ENCODE assay signal across 8 cellular contexts in genomic region chr6:35259946-35260626, GRCh38. TPM values are rescaled to one million over a fixed set of nuclear protein-coding genes. Genes with fewer than 3 reads are reported as not detected.
A peak's percentile ranks its signal among the peaks of the same experiment; 100 is the strongest.
DNase-seq lines count a peak whose midpoint lies in the region; ATAC-seq and TF ChIP-seq lines count a peak whose summit lies in the region.

No MANE protein-coding gene starts in this region.

- H3K14ac ChIP-seq in trophoblast cell (ENCODE audit: low read length): peak overlapping the region; percentile 99

- H2BK120ac ChIP-seq in trophoblast cell (ENCODE audit: insufficient read depth, low read length, poor library complexity): peak overlapping the region; percentile 98

- H3K4me3 ChIP-seq in RWPE2 (ENCODE audit: severe bottlenecking) (peak overlapping the region; percentile 86), trophoblast cell (ENCODE audit: low read depth, low read length) (peak overlapping the region; percentile 93), tibial nerve (peak overlapping the region; percentile 70 to 96 (median 87))

- H3K79me2 ChIP-seq in trophoblast cell (ENCODE audit: control insufficient read depth, insufficient read depth, low read length, poor library complexity): peaks cover 5% of the 10 kb centered on the region

- peak overlapping the region; percentile 93 for H3K4ac ChIP-seq in trophoblast cell (ENCODE audit: low read depth, low read length)

- no peaks in the 10 kb centered on the region for H3K36me3 ChIP-seq in RWPE2 (ENCODE audit: low read depth)
- no peaks in the 10 kb centered on the region for H3K36me3 ChIP-seq in trophoblast cell (ENCODE audit: control insufficient read depth in 1 of 2, insufficient read depth in 2 of 2, low read length in 2 of 2)
- H3K36me3 ChIP-seq in tibial nerve: no peaks in the 10 kb centered on the region

- WGBS in trophoblast cell (ENCODE audit: extremely low coverage, insufficient coverage, insufficient read length): no CpG with 5 or more reads among the region's 23 CpGs
- 6% methylated on average over 19 to 22 of the region's 23 CpGs for WGBS in tibial nerve, 2 donors

- H3K4me1 ChIP-seq in RWPE2 (ENCODE audit: insufficient read depth, poor library complexity, severe bottlenecking): peaks cover 10% of the 10 kb centered on the region
- H3K4me1 ChIP-seq in trophoblast cell (ENCODE audit: control insufficient read depth in 1 of 2, insufficient read depth in 2 of 2, low read length in 2 of 2): peaks cover 3 to 8% of the 10 kb centered on the region in 2 experiments
- H3K4me1 ChIP-seq in tibial nerve: peaks cover 0 to 47% (median 11%) of the 10 kb centered on the region in 4 donors

- peak overlapping the region; percentile 96 for H4K12ac ChIP-seq in trophoblast cell (ENCODE audit: low read depth, low read length)

- peak overlapping the region; percentile 99 for H4K8ac ChIP-seq in trophoblast cell (ENCODE audit: low read depth, low read length)

- peak overlapping the region; percentile 78 for H3K4me2 ChIP-seq in trophoblast cell (ENCODE audit: low read length)

- H3K9me3 ChIP-seq in RWPE2 (ENCODE audit: severe bottlenecking) (no peaks in the 10 kb centered on the region), trophoblast cell (ENCODE audit: insufficient read depth, low read depth, low read length) (peaks cover 3% of the 10 kb centered on the region), tibial nerve (no peaks in the 10 kb centered on the region)

- H3K27ac ChIP-seq in RWPE2 (ENCODE audit: poor library complexity, severe bottlenecking) (peak overlapping the region; percentile 80), trophoblast cell (ENCODE audit: low read depth, low read length) (peak overlapping the region; percentile 83), tibial nerve (peak overlapping the region; percentile 92 to 98 (median 96))

- peak in 1 of 2 donors; percentile 23 for TF ChIP-seq EP300 in tibial nerve (IDR thresholded peaks at IDR 0.05)

- H2AFZ ChIP-seq in trophoblast cell (ENCODE audit: insufficient read depth, low read length, poor library complexity): peak overlapping the region; percentile 94

- H2BK5ac ChIP-seq in trophoblast cell (ENCODE audit: low read depth, low read length, poor library complexity): peak overlapping the region; percentile 98

- no peaks in the 10 kb centered on the region for H3K27me3 ChIP-seq in RWPE2 (ENCODE audit: insufficient read depth, poor library complexity, severe bottlenecking)
- H3K27me3 ChIP-seq in trophoblast cell (ENCODE audit: insufficient read depth, low read length): no peaks in the 10 kb centered on the region
- H3K27me3 ChIP-seq in tibial nerve: no peaks in the 10 kb centered on the region

- peak overlapping the region; percentile 99 for H3K18ac ChIP-seq in trophoblast cell (ENCODE audit: low read length)

- no peak overlapping the region for H3K23ac ChIP-seq in trophoblast cell (ENCODE audit: low read length)

- DNase-seq in Ammon's horn (ENCODE audit: low spot score) (peak; percentile 39), RWPE2 (ENCODE audit: low spot score) (peak; percentile 80), Right ventricle myocardium superior (peak; percentile 85), trophoblast cell (peak; percentile 15 to 46), tibial nerve (ENCODE audit: low spot score in 2 of 2) (peak; percentile 51 to 68)
- peak; percentile 77 for DNase-seq in activated naive CD4-positive, alpha-beta T cell treated with Interleukin-2 at 50 U/mL for 16 hours

- H3K9ac ChIP-seq in trophoblast cell (ENCODE audit: low read length): peak overlapping the region; percentile 94

- no peak for TF ChIP-seq POLR2A in tibial nerve (IDR thresholded peaks at IDR 0.05)

- peaks cover 8% of the 10 kb centered on the region for H3K79me1 ChIP-seq in trophoblast cell (ENCODE audit: low read length)

- H2AK5ac ChIP-seq in trophoblast cell (ENCODE audit: low read length): no peak overlapping the region

- ATAC-seq in GM19043 (IDR thresholded peaks at IDR 0.05; ENCODE audit: low read depth, unreplicated experiment) (peak; percentile 31), HG03460 (IDR thresholded peaks at IDR 0.05; ENCODE audit: unreplicated experiment) (peak; percentile 28), RWPE2 (ENCODE audit: low read depth) (peak; percentile 44), Right ventricle myocardium superior (ENCODE audit: poor library complexity) (peak; percentile 74)

- H2BK12ac ChIP-seq in trophoblast cell (ENCODE audit: low read length): no peak overlapping the region

- TF ChIP-seq CTCF in RWPE2 (IDR thresholded peaks at IDR 0.05; ENCODE audit: poor library complexity, severe bottlenecking) (no peak), tibial nerve (IDR thresholded peaks at IDR 0.05) (no peak)

- intact Hi-C loops in Right ventricle myocardium superior (cut with DNase I): no loop called here

- peak overlapping the region; percentile 100 for H4K91ac ChIP-seq in trophoblast cell (ENCODE audit: low read depth, low read length)

RNA-seq across cellular contexts. Expression of gene ZNF76, which starts 0.6 kb away (rescaled TPM):
- total RNA-seq in Right ventricle myocardium superior (35.3 TPM), tibial nerve (10 to 100 TPM; 41.6 to 97.2 (median 55.5) TPM)
- 10.8 and 11.2 TPM in 2 replicates for polyA plus RNA-seq in trophoblast cell (2013)

RNA-seq across cellular contexts. Expression of gene DEF6, which starts 37.5 kb away (rescaled TPM):
- total RNA-seq in Right ventricle myocardium superior (0.97 TPM), tibial nerve (10 to 100 TPM in 1 of 4 donors, 1 to 10 TPM in 3; 3.3 to 21.9 (median 7.4) TPM)
- polyA plus RNA-seq in trophoblast cell (2013): 2.9 TPM in 2 replicates

RNA-seq across cellular contexts. Expression of gene SCUBE3, which starts 46.3 kb away (rescaled TPM):
- total RNA-seq in Right ventricle myocardium superior (9.7 TPM), tibial nerve (1 to 10 TPM in 1 of 4 donors, under 1 TPM in 3; 0.30 to 1.3 (median 0.50) TPM)
- 8.9 and 9.3 TPM in 2 replicates for polyA plus RNA-seq in trophoblast cell (2013)

Comparison
In these comparisons a context has a peak if more than half of its experiments do, and no peak if none do; other contexts are left out.
1. Peak in every context shown above with its lines: DNase-seq, ATAC-seq, H3K4me3 ChIP-seq and H3K27ac ChIP-seq.
2. DNase-seq: peak in every context shown above with its lines; median percentile 85 in Right ventricle myocardium superior; 80 in RWPE2; 77 in activated naive CD4-positive, alpha-beta T cell treated with Interleukin-2 at 50 U/mL for 16 hours; 60 in tibial nerve; 39 in Ammon's horn; 30 in trophoblast cell.